ENCODE assay signal across 9 cellular contexts in genomic region chr3:8938021-8938420, GRCh38.
A peak's percentile ranks its signal among the peaks of the same experiment; 100 is the strongest.
DNase-seq lines count a peak whose midpoint lies in the region; ATAC-seq and TF ChIP-seq lines count a peak whose summit lies in the region.
"Had no signal": no experiment of that assay in that cellular context is flagged by ENCODE, and none has a peak within 500 bp of the region (broad histone marks: within the 10 kb centered on the region; RNA-seq: fewer than 3 reads in every experiment).

No MANE protein-coding gene starts in this region.

- TF ChIP-seq EP300 in Ishikawa (IDR thresholded peaks at IDR 0.05; ENCODE audit: borderline replicate concordance) = no peak

- DNase-seq in DMS 273 (lab: John Stamatoyannopoulos, UW; ENCODE audit: unreplicated experiment) (peak; percentile 29), DMS 273 treated with DMSO at 0.1 percent for 48 hours (lab: John Stamatoyannopoulos, UW) (no peak), astrocyte of the hippocampus (ENCODE audit: low read depth, low spot score) (peak; percentile 75), nephron progenitor cell (no peak), NCI-H1092 (lab: John Stamatoyannopoulos, UW) (no peak), NCI-H1436 treated with DMSO at 0.1 percent for 48 hours (lab: John Stamatoyannopoulos, UW) (no peak)
- DNase-seq: pancreas had no signal

- no peak overlapping the region for H3K27ac Mint-ChIP-seq in nephron progenitor cell

- H3K4me3 Mint-ChIP-seq in nephron progenitor cell = no peak overlapping the region

- H3K4me1 Mint-ChIP-seq in nephron progenitor cell = no peaks in the 10 kb centered on the region

- H3K36me3 Mint-ChIP-seq in nephron progenitor cell (ENCODE audit: low read depth) = peaks cover 36% of the 10 kb centered on the region

- ATAC-seq in GM18907 (IDR thresholded peaks at IDR 0.05; ENCODE audit: unreplicated experiment) = no peak

- peak; percentile 34 for TF ChIP-seq CTCF in nephron progenitor cell (IDR thresholded peaks at IDR 0.05)

- H3K27me3 Mint-ChIP-seq in nephron progenitor cell (ENCODE audit: low read depth, poor library complexity) = no peaks in the 10 kb centered on the region

- H3K9me3 Mint-ChIP-seq in nephron progenitor cell = peaks cover 11% of the 10 kb centered on the region

- TF ChIP-seq RAD21 in Ishikawa (IDR thresholded peaks at IDR 0.05; ENCODE audit: low read depth) = peak; percentile 10; the same call in 1 of the 2 replicates

TF ChIP-seq in Ishikawa, 13 proteins besides CTCF, POLR2A, EP300 and RAD21:
- TF ChIP-seq EGR1 (IDR thresholded peaks at IDR 0.05) (no peak), FOXM1 (IDR thresholded peaks at IDR 0.05; ENCODE audit: borderline replicate concordance, low read depth) (no peak), MAX (IDR thresholded peaks at IDR 0.05) (no peak), USF1 (IDR thresholded peaks at IDR 0.05) (no peak), ZBTB7A (IDR thresholded peaks at IDR 0.05; ENCODE audit: low read depth) (no peak), NFIC (IDR thresholded peaks at IDR 0.05) (no peak), TEAD4 (IDR thresholded peaks at IDR 0.05) (no peak), YY1 (IDR thresholded peaks at IDR 0.05; ENCODE audit: low read depth) (no peak), TCF12 (IDR thresholded peaks at IDR 0.05; ENCODE audit: low read depth) (no peak), CREB1 (IDR thresholded peaks at IDR 0.05; ENCODE audit: low read depth) (no peak), TAF1 (IDR thresholded peaks at IDR 0.05; ENCODE audit: low read depth) (no peak), CEBPB (IDR thresholded peaks at IDR 0.05) (no peak)

Comparison
In these comparisons a context has a peak if more than half of its experiments do, and no peak if none do; other contexts are left out.
1. DNase-seq: peak in DMS 273 (single experiment) and astrocyte of the hippocampus (single experiment); none in DMS 273 treated with DMSO at 0.1 percent for 48 hours (single experiment), nephron progenitor cell (single experiment), NCI-H1092 (single experiment) and NCI-H1436 treated with DMSO at 0.1 percent for 48 hours (single experiment).